Comparison of ENCODE assay signal across 9 cellular contexts in the genomic region with DNA sequence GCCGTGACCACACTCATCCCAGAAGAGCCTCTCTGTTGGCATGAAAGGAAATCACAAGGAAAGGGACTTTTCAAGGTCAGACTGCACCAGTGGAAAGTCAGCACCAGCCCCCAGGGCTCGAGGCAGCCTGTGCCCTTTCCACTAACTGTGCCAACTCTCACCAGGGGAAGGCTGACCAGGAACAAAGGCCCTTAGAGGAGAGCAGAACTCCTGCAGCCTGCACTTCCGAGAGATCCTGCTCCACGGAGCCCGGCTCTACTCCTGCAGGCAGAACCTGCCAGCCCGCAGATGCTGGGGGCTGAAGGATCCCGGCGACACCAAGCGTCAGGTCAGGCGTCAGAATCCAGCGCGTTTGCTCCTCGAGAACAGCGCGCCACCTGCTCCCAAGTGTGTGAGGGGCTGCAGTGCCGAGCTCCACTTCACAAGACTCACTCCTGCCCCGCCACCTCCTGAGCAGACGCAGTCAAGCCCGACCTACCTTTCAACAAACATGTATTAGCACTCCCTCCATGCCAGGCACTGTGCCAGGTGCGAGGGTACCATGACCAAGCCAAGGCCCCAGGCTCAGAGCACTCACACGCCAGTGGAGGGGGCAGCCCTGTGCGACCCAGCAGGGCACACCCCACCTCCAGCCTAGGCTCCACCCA.
A peak's percentile ranks its signal among the peaks of the same experiment; 100 is the strongest.
DNase-seq lines count a peak whose midpoint lies in the region; ATAC-seq and FAIRE-seq lines count a peak whose summit lies in the region.
"Had no signal": no experiment of that assay in that cellular context is flagged by ENCODE, and none has a peak within 500 bp of the region (broad histone marks: within the 10 kb centered on the region; RNA-seq: fewer than 3 reads in every experiment).

No MANE protein-coding gene starts in this region.

- H3K27me3 Mint-ChIP-seq in central memory CD8-positive, alpha-beta T cell: peaks cover 76% of the 10 kb centered on the region

- H3K36me3 ChIP-seq in mucosa of rectum (ENCODE audit: control insufficient read depth in 2 of 2, insufficient read depth in 2 of 2, low read length in 2 of 2): no peaks in the 10 kb centered on the region

- FAIRE-seq in GM19239 (lab: Jason Lieb, UNC): no peak

- peaks cover 8% of the 10 kb centered on the region for H3K4me1 Mint-ChIP-seq in central memory CD8-positive, alpha-beta T cell

- no peaks in the 10 kb centered on the region for H3K9me3 ChIP-seq in mucosa of rectum (ENCODE audit: control insufficient read depth in 2 of 2, low read length in 2 of 2)

- no peak overlapping the region for H3K27ac ChIP-seq in mucosa of rectum (ENCODE audit: low read depth in 2 of 2, low read length in 2 of 2)
- H3K27ac ChIP-seq: epithelial cell of prostate had no signal

- H3K4me3 Mint-ChIP-seq in central memory CD8-positive, alpha-beta T cell: peak overlapping the region; percentile 12

- peak; percentile 26 for ATAC-seq in GM21786 (IDR thresholded peaks at IDR 0.05; ENCODE audit: unreplicated experiment)
- peak; percentile 46 for ATAC-seq in central memory CD8-positive, alpha-beta T cell (replicated peaks; ENCODE audit: extremely low read depth, poor library complexity, severe bottlenecking)

- H3K4me3 ChIP-seq in mucosa of rectum (ENCODE audit: low read length in 2 of 2): peak overlapping the region; percentile 38 to 61

- H3K9me3 Mint-ChIP-seq in central memory CD8-positive, alpha-beta T cell: no peaks in the 10 kb centered on the region

- H3K4me1 ChIP-seq in mucosa of rectum (ENCODE audit: control insufficient read depth in 2 of 2, insufficient read depth in 2 of 2, low read length in 2 of 2): peaks cover 5 to 10% of the 10 kb centered on the region in 2 donors

- H3K36me3 Mint-ChIP-seq in central memory CD8-positive, alpha-beta T cell (ENCODE audit: insufficient read depth): no peaks in the 10 kb centered on the region

- peak overlapping the region in 1 of 2 donors; percentile 54 for H3K9ac ChIP-seq in mucosa of rectum (ENCODE audit: low read depth in 1 of 2, low read length in 2 of 2)

- no peak overlapping the region for H3K27ac Mint-ChIP-seq in central memory CD8-positive, alpha-beta T cell (ENCODE audit: low read depth)

- peaks cover 5 to 10% of the 10 kb centered on the region in 2 donors for H3K27me3 ChIP-seq in mucosa of rectum (ENCODE audit: control insufficient read depth in 2 of 2, insufficient read depth in 2 of 2, low read length in 2 of 2)

- DNase-seq in DMS79 (lab: John Stamatoyannopoulos, UW): peak; percentile 77
- peak; percentile 69 for DNase-seq in NCI-H128 (lab: John Stamatoyannopoulos, UW; ENCODE audit: unreplicated experiment)
- no peak for DNase-seq in central memory CD8-positive, alpha-beta T cell (ENCODE audit: low spot score in 2 of 2)
- DNase-seq in stimulated activated CD4-positive, alpha-beta T cell treated with anti-CD3 and anti-CD28 coated beads, Interleukin-1b, Interleukin-23, amount 100 ng/mL, for 48 hours: no peak
- no peak for DNase-seq in GM19239 (ENCODE audit: insufficient read length, low spot score)
- no peak for DNase-seq in activated effector memory CD4-positive, alpha-beta T cell treated with anti-CD3 and anti-CD28 coated beads, Interleukin-2, amount 50 U/mL, for 16 hours

Comparison
In these comparisons a context has a peak if more than half of its experiments do, and no peak if none do; other contexts are left out.
1. DNase-seq: peak in DMS79 (single experiment) and NCI-H128 (single experiment); none in central memory CD8-positive, alpha-beta T cell (0 of 2), stimulated activated CD4-positive, alpha-beta T cell treated with anti-CD3 and anti-CD28 coated beads, Interleukin-1b, Interleukin-23, amount 100 ng/mL, for 48 hours (single experiment), GM19239 (single experiment) and activated effector memory CD4-positive, alpha-beta T cell treated with anti-CD3 and anti-CD28 coated beads, Interleukin-2, amount 50 U/mL, for 16 hours (single experiment).